1 cellular context compared by ENCODE assay signal in genomic region chr1:207751790-207752455, GRCh38.
TF ChIP-seq lines count a peak whose summit lies in the region.

Gene CD46, plus strand, starts transcription at chr1:207752054. Its CDS starts 159 bp downstream, at chr1:207752213.

TF ChIP-seq in SK-N-SH, 30 proteins besides CTCF, POLR2A, EP300 and RAD21 (continued from another document):
- TF ChIP-seq ZBTB33 (IDR thresholded peaks at IDR 0.05; ENCODE audit: borderline replicate concordance, low read depth) (no peak), TAF1 (IDR thresholded peaks at IDR 0.05; ENCODE audit: borderline replicate concordance, low read depth, low read length) (peak; percentile 66; the same call in 1 of the 2 replicates), NFIC (IDR thresholded peaks at IDR 0.05; ENCODE audit: borderline replicate concordance) (no peak), GABPA (IDR thresholded peaks at IDR 0.05; ENCODE audit: low read depth) (peak; percentile 68), TCF12 (IDR thresholded peaks at IDR 0.05) (no peak), MEF2A (IDR thresholded peaks at IDR 0.05; ENCODE audit: borderline replicate concordance, low read depth) (no peak)
